ENCODE assay signal across 11 cellular contexts in genomic region chr17:66347661-66348604, GRCh38. TPM values are rescaled to one million over a fixed set of nuclear protein-coding genes. Genes with fewer than 3 reads are reported as not detected.
DNase-seq lines count a peak whose midpoint lies in the region; ATAC-seq and TF ChIP-seq lines count a peak whose summit lies in the region.
"Had no signal": no experiment of that assay in that cellular context is flagged by ENCODE, and none has a peak within 500 bp of the region (broad histone marks: within the 10 kb centered on the region; RNA-seq: fewer than 3 reads in every experiment).

No MANE protein-coding gene starts in this region.

- ATAC-seq in GM21360 (IDR thresholded peaks at IDR 0.05; ENCODE audit: unreplicated experiment), result no peak

- no peaks in the 10 kb centered on the region for H4K20me1 ChIP-seq in PC-9 (ENCODE audit: insufficient read depth)

- no peak overlapping the region for H2AFZ ChIP-seq in PC-9

- H3K27ac ChIP-seq in A673 (ENCODE audit: low read depth, low read length, poor library complexity, severe bottlenecking), result no peak overlapping the region
- H3K27ac ChIP-seq in PC-9, result peak overlapping the region; percentile 57
- H3K27ac ChIP-seq: suprapubic skin had no signal

- H3K36me3 ChIP-seq in A673 (ENCODE audit: insufficient read depth, low read length, poor library complexity, severe bottlenecking) (no peaks in the 10 kb centered on the region), PC-9 (ENCODE audit: low read depth) (no peaks in the 10 kb centered on the region)
- H3K36me3 ChIP-seq: suprapubic skin had no signal

- H3K9me3 ChIP-seq in A673 (ENCODE audit: low read depth, low read length, poor library complexity, severe bottlenecking) (no peaks in the 10 kb centered on the region), PC-9 (ENCODE audit: insufficient read depth, low read depth) (no peaks in the 10 kb centered on the region)
- H3K9me3 ChIP-seq: suprapubic skin had no signal

- intact Hi-C loops in A673 (cut with micrococcal nuclease; ENCODE audit: unreplicated experiment), result no loop called here
- intact Hi-C loops in PC-9 (cut with micrococcal nuclease; ENCODE audit: unreplicated experiment), result no loop called here

- DNase-seq in A673 (ENCODE audit: low spot score) (peak; percentile 54), DMS79 treated with DMSO at 0.1 percent for 48 hours (lab: John Stamatoyannopoulos, UW) (peak; percentile 83), PC-9 (no peak), fibroblast of pulmonary artery (ENCODE audit: low read depth) (peak; percentile 38), superior temporal gyrus (ENCODE audit: extremely low spot score) (no peak), SK-N-DZ (ENCODE audit: low spot score) (no peak), mesenteric fat pad (ENCODE audit: low spot score) (no peak)
- DNase-seq: cerebellar nuclear complex had no signal

- H3K79me2 ChIP-seq in PC-9 (ENCODE audit: low read depth), result peaks cover 78% of the 10 kb centered on the region

- H3K27me3 ChIP-seq in A673 (replicated peaks; ENCODE audit: insufficient read depth, low read depth, low read length, poor library complexity) (no peaks in the 10 kb centered on the region), PC-9 (ENCODE audit: insufficient read depth, low read depth) (no peaks in the 10 kb centered on the region)
- H3K27me3 ChIP-seq: suprapubic skin had no signal

- BruUV-seq in A673 (replicated peaks; lab: Mats Ljungman, UMichigan), result no TSS peak
- no TSS peak for BruUV-seq in PC-9 (replicated peaks; lab: Mats Ljungman, UMichigan)

- H3F3A ChIP-seq in PC-9 (ENCODE audit: insufficient read depth, low read depth), result peaks cover 27% of the 10 kb centered on the region

- CTCF ChIA-PET in A673 (lab: Charles Lee) (no interaction called here), PC-9 (lab: Charles Lee) (no interaction called here)

- POLR2A ChIA-PET in A673 (lab: Charles Lee; ENCODE audit: low non-redundant PET) (no interaction called here), PC-9 (lab: Charles Lee; ENCODE audit: unreplicated experiment) (interaction anchor here (0.6 kb wide), 2 partner anchors 51 to 81 kb away, joined by 3 to 7 read pairs; no protein-coding TSS in a partner anchor)

- H3K4me2 ChIP-seq in PC-9, result peak overlapping the region; percentile 56

- H3K4me1 ChIP-seq in A673 (ENCODE audit: insufficient read depth, low read length, poor library complexity, severe bottlenecking) (peaks cover 50% of the 10 kb centered on the region), PC-9 (replicated peaks; ENCODE audit: insufficient read depth) (peaks cover 42% of the 10 kb centered on the region)

- H3K4me3 ChIP-seq in A673 (ENCODE audit: low read depth, low read length, poor library complexity, severe bottlenecking), result no peak overlapping the region
- H3K4me3 ChIP-seq in PC-9, result no peak overlapping the region
- H3K4me3 ChIP-seq in fibroblast of pulmonary artery (replicated peaks; ENCODE audit: low read depth, low read length), result no peak overlapping the region
- H3K4me3 ChIP-seq: smooth muscle cell, suprapubic skin had no signal

- no peaks in the 10 kb centered on the region for H3K9me2 ChIP-seq in PC-9 (ENCODE audit: insufficient read depth)

- TF ChIP-seq CTCF in A673 (conservative IDR thresholded peaks at IDR 0.05; ENCODE audit: low read depth, low read length) (no peak), PC-9 (conservative IDR thresholded peaks at IDR 0.05) (no peak), fibroblast of pulmonary artery (IDR thresholded peaks at IDR 0.05; ENCODE audit: low read length, missing control alignments) (no peak)

RNA-seq across cellular contexts. Expression of gene PRKCA, which starts 45.5 kb away (rescaled TPM):
- 15.7 and 16.3 TPM in 2 replicates for total RNA-seq in A673 (2021)
- 23.1 and 23.8 TPM in 2 replicates for total RNA-seq in PC-9 (2021)
- 7.9 and 8.2 TPM in 2 replicates for polyA plus RNA-seq in SK-N-DZ (2014; cell fraction: cytosol; rRNA removed)
- polyA plus RNA-seq in SK-N-DZ (2014; cell fraction: nucleus; rRNA removed), result 3.3 and 4.9 TPM in 2 replicates
- total RNA-seq in mesenteric fat pad, result 14.9 TPM

Comparison
In these comparisons a context has a peak if more than half of its experiments do, and no peak if none do; other contexts are left out.
1. DNase-seq: peak in A673 (single experiment), DMS79 treated with DMSO at 0.1 percent for 48 hours (single experiment) and fibroblast of pulmonary artery (single experiment); none in PC-9 (0 of 2), superior temporal gyrus (single experiment), SK-N-DZ (single experiment) and mesenteric fat pad (single experiment).